ENCODE assay signal across 14 cellular contexts in the genomic region with DNA sequence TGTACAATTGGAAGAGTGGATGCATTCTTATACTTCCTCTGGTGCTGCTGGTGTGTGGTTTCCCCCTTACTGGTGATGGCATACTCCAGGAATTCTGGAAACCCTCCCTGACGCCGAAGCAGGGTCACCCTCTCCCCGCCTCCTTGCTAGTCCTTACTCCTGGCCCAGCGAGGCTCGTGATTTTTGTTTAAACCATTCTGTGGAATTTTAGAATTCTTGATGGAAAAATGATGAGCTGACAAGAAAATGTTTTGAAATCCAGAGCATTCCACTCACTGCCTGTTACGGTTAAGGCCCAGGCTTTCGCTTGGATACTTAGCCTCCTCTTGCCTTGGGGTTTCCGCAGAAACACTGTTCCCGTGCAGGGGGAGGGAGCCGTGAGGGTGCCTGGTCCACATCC. TPM values are rescaled to one million over a fixed set of nuclear protein-coding genes. Genes with fewer than 3 reads are reported as not detected.
DNase-seq lines count a peak whose midpoint lies in the region; ATAC-seq, FAIRE-seq and TF ChIP-seq lines count a peak whose summit lies in the region.
"Had no signal": no experiment of that assay in that cellular context is flagged by ENCODE, and none has a peak within 500 bp of the region (broad histone marks: within the 10 kb centered on the region; RNA-seq: fewer than 3 reads in every experiment).

No MANE protein-coding gene starts in this region.

- H4K20me1 ChIP-seq in HepG2 (ENCODE audit: insufficient read depth, low read length) = no peaks in the 10 kb centered on the region

- ATAC-seq in HepG2 (no peak), right lobe of liver (no peak), HG02798 (IDR thresholded peaks at IDR 0.05; ENCODE audit: poor library complexity, unreplicated experiment) (no peak)
- ATAC-seq: gastrocnemius medialis had no signal

- no peak overlapping the region for H3K27ac Mint-ChIP-seq in endodermal cell
- H3K27ac Mint-ChIP-seq: B cell had no signal

- no peak overlapping the region for H3K4me2 ChIP-seq in HepG2 (ENCODE audit: low read depth, low read length)

- no peaks in the 10 kb centered on the region for H3K9me3 ChIP-seq in HepG2 (ENCODE audit: low read length)
- H3K9me3 ChIP-seq in right lobe of liver = no peaks in the 10 kb centered on the region
- peaks cover 5% of the 10 kb centered on the region for H3K9me3 ChIP-seq in endodermal cell (ENCODE audit: control insufficient read depth, low read length)
- H3K9me3 ChIP-seq: gastrocnemius medialis had no signal

- in situ Hi-C loops in HepG2 (cut with HindIII; ENCODE audit: extremely low pct_ligation_motif_present, low pct_unique_long_range_greater_than_20kb) = no loop called here

- no peak for TF ChIP-seq RAD21 in HepG2 (CRISPR knock-in tag; IDR thresholded peaks at IDR 0.05)

- POLR2A ChIA-PET in HepG2 (lab: Yijun Ruan, JAX) = no interaction called here

- H3K36me3 Mint-ChIP-seq in endodermal cell (ENCODE audit: low read depth) = no peaks in the 10 kb centered on the region

- no peaks in the 10 kb centered on the region for H3K9me3 Mint-ChIP-seq in endodermal cell

- H3K4me3 Mint-ChIP-seq in endodermal cell = no peak overlapping the region
- H3K4me3 Mint-ChIP-seq: B cell had no signal

- DNase-seq in HepG2 (ENCODE audit: low spot score) (no peak), right lobe of liver (no peak), choroid plexus epithelial cell (ENCODE audit: low read depth) (peak; percentile 90), mucosa of gallbladder (ENCODE audit: low spot score) (peak; percentile 40), endodermal cell (no peak), OCI-M1 (lab: John Stamatoyannopoulos, UW) (no peak), activated T-cell treated with anti-CD3 and anti-CD28 coated beads for 4 hours (no peak)
- DNase-seq: gastrocnemius medialis, midbrain, NCI-H510A treated with DMSO at 0.1 percent for 48 hours, substantia nigra had no signal

- CTCF ChIA-PET in HepG2 (lab: Yijun Ruan, JAX; ENCODE audit: low intra/inter-chr PET ratio, low total read pairs) = no interaction called here

- H3K4me1 Mint-ChIP-seq in endodermal cell = peaks cover 13% of the 10 kb centered on the region
- H3K4me1 Mint-ChIP-seq: B cell had no signal

- H3K36me3 ChIP-seq in HepG2 (replicated peaks in 1 of 2; ENCODE audit: control insufficient read depth in 1 of 2, insufficient read depth in 2 of 2, low read length in 2 of 2) (no peaks in the 10 kb centered on the region), right lobe of liver (peaks cover 0 to 93% (median 52%) of the 10 kb centered on the region in 4 donors), endodermal cell (ENCODE audit: control insufficient read depth, insufficient read depth, low read length) (no peaks in the 10 kb centered on the region)

- no peak overlapping the region for H3K9ac ChIP-seq in HepG2 (ENCODE audit: insufficient read depth, low read depth, low read length)
- H3K9ac ChIP-seq in endodermal cell (ENCODE audit: extremely low read depth, low read length, poor library complexity, severe bottlenecking) = no peak overlapping the region

- H3K27ac ChIP-seq in HepG2 (ENCODE audit: extremely low read length, insufficient read depth, low read length) (no peak overlapping the region), right lobe of liver (no peak overlapping the region), endodermal cell (ENCODE audit: low read depth, low read length) (no peak overlapping the region)
- H3K27ac ChIP-seq: gastrocnemius medialis had no signal

- H3K79me2 ChIP-seq in HepG2 (ENCODE audit: insufficient read depth, low read length) = no peaks in the 10 kb centered on the region

- no TSS peak for BruUV-seq in HepG2 (replicated peaks; lab: Mats Ljungman, UMichigan)

- intact Hi-C loops in HepG2 (cut with micrococcal nuclease; ENCODE audit: unreplicated experiment) = loop anchor here (10.0 kb wide), 1 partner anchor 91 kb away; no protein-coding TSS in a partner anchor
- intact Hi-C loops in right lobe of liver (cut with DNase I) = no loop called here

- FAIRE-seq in HepG2 (lab: Jason Lieb, UNC) = no peak

- no peak overlapping the region for H2AFZ ChIP-seq in HepG2 (ENCODE audit: low read length)

- H3K4me3 ChIP-seq in HepG2 (replicated peaks in 1 of 3; ENCODE audit: insufficient read depth in 1 of 3, low read depth in 2 of 3, low read length in 3 of 3) (no peak overlapping the region), right lobe of liver (no peak overlapping the region), choroid plexus epithelial cell (ENCODE audit: low read depth, low read length) (no peak overlapping the region), endodermal cell (ENCODE audit: low read length) (no peak overlapping the region)
- H3K4me3 ChIP-seq: gastrocnemius medialis had no signal

- H3K27me3 Mint-ChIP-seq in endodermal cell (ENCODE audit: insufficient read depth) = peaks cover 87% of the 10 kb centered on the region
- H3K27me3 Mint-ChIP-seq: B cell had no signal

- TF ChIP-seq POLR2A in HepG2 (IDR thresholded peaks at IDR 0.05; ENCODE audit: insufficient read depth in 1 of 2, low read depth in 2 of 2, low read length in 2 of 2) (no peak), right lobe of liver (IDR thresholded peaks at IDR 0.05) (no peak)

- no peaks in the 10 kb centered on the region for H3K27me3 ChIP-seq in HepG2 (ENCODE audit: control insufficient read depth in 1 of 2, insufficient read depth in 2 of 2, low read length in 2 of 2)
- no peaks in the 10 kb centered on the region for H3K27me3 ChIP-seq in right lobe of liver
- H3K27me3 ChIP-seq in endodermal cell (ENCODE audit: control insufficient read depth, insufficient read depth, low read length, poor library complexity, severe bottlenecking) = peaks cover 85% of the 10 kb centered on the region
- H3K27me3 ChIP-seq: gastrocnemius medialis had no signal

- 94% methylated on average over 10 of the region's 10 CpGs for WGBS in HepG2 (ENCODE audit: low lambda C conversion rate)
- WGBS in right lobe of liver (ENCODE audit: insufficient coverage, low coverage, low lambda C conversion rate, missing lambda C conversion rate) = 78% methylated on average over 10 of the region's 10 CpGs
- WGBS in endodermal cell (ENCODE audit: insufficient coverage in 1 of 2, insufficient read length in 1 of 2), 2 experiments = 70 to 88% methylated on average over 4 to 10 of the region's 10 CpGs

- TF ChIP-seq CTCF in HepG2 (CRISPR knock-in tag; IDR thresholded peaks at IDR 0.05) (no peak), right lobe of liver (IDR thresholded peaks at IDR 0.05) (no peak), choroid plexus epithelial cell (conservative IDR thresholded peaks at IDR 0.05; ENCODE audit: low read depth, low read length) (no peak), endodermal cell (conservative IDR thresholded peaks at IDR 0.05) (no peak)

- TF ChIP-seq EP300 in HepG2 (IDR thresholded peaks at IDR 0.05; ENCODE audit: low read depth in 2 of 2, low read length in 2 of 2) (no peak), HepG2 (CRISPR knock-in tag; IDR thresholded peaks at IDR 0.05; ENCODE audit: borderline replicate concordance) (no peak)

- H3K4me1 ChIP-seq in HepG2 (ENCODE audit: insufficient read depth, low read length) = no peaks in the 10 kb centered on the region
- H3K4me1 ChIP-seq in right lobe of liver = peaks cover 0 to 18% (median 0%) of the 10 kb centered on the region in 4 donors
- H3K4me1 ChIP-seq in endodermal cell (ENCODE audit: control insufficient read depth, insufficient read depth, low read length) = no peaks in the 10 kb centered on the region

RNA-seq across cellular contexts. Expression of gene IL6R, which starts 41.1 kb away (rescaled TPM):
- total RNA-seq in HepG2 (2016; rRNA removed; fragmentation: Illumina TruSeq; extraction: Trizol) (3.5 and 5.0 TPM in 2 replicates), right lobe of liver (100 to 1,000 TPM in 2 of 6 experiments, 10 to 100 TPM in 4; 32.2 to 145 (median 68.2) TPM), mucosa of gallbladder (31.2 TPM), endodermal cell (1 to 10 TPM in 1 of 2 donors, under 1 TPM in 1; 0.77 to 1.0 TPM)
- total RNA-seq in HepG2 (2016; cell fraction: cytosol; rRNA removed; fragmentation: Illumina TruSeq; extraction: Trizol; ENCODE audit: low read depth) = 0.71 and 0.91 TPM in 2 replicates
- 1.9 and 4.6 TPM in 2 replicates for total RNA-seq in HepG2 (2016; cell fraction: insoluble cytoplasmic fraction; rRNA removed; fragmentation: Illumina TruSeq; extraction: Trizol)
- total RNA-seq in HepG2 (2016; cell fraction: membrane; rRNA removed; fragmentation: Illumina TruSeq; extraction: Trizol) = 1.2 and 1.3 TPM in 2 replicates
- total RNA-seq in HepG2 (2016; cell fraction: nucleus; rRNA removed; fragmentation: Illumina TruSeq; extraction: Trizol) = 3.7 and 4.0 TPM in 2 replicates
- 24.5 and 30.5 TPM in 2 replicates for polyA plus RNA-seq in HepG2 (2011; rRNA removed)
- polyA plus RNA-seq in HepG2 (2011; cell fraction: cytosol; rRNA removed) = 15.2 and 20.2 TPM in 2 replicates
- polyA plus RNA-seq in HepG2 (2011; cell fraction: nucleus; rRNA removed) = 15.9 and 16.7 TPM in 2 replicates
- 13.7 and 18.5 TPM in 2 replicates for polyA plus RNA-seq in HepG2 (2012)
- 0.28 and 0.32 TPM in 2 replicates for polyA plus RNA-seq in HepG2 (2016; cell fraction: cytosol; fragmentation: Illumina TruSeq; extraction: Trizol; ENCODE audit: low read depth)
- polyA plus RNA-seq in HepG2 (2016; cell fraction: insoluble cytoplasmic fraction; fragmentation: Illumina TruSeq; extraction: Trizol; ENCODE audit: low read depth) = 1.4 and 2.1 TPM in 2 replicates
- 0.60 and 0.65 TPM in 2 replicates for polyA plus RNA-seq in HepG2 (2016; cell fraction: membrane; fragmentation: Illumina TruSeq; extraction: Trizol; ENCODE audit: low read depth)
- 4.0 and 4.9 TPM in 2 replicates for polyA plus RNA-seq in HepG2 (2016; cell fraction: nucleus; fragmentation: Illumina TruSeq; extraction: Trizol; ENCODE audit: insufficient read depth, low read depth)
- polyA minus RNA-seq in HepG2 (2011; rRNA and poly(A)+ RNA removed; ENCODE audit: low replicate concordance) = 13.3 and 63.4 TPM in 2 replicates
- polyA minus RNA-seq in HepG2 (2011; cell fraction: cytosol; rRNA and poly(A)+ RNA removed) = 10.3 and 13.7 TPM in 2 replicates
- polyA minus RNA-seq in HepG2 (2011; cell fraction: nucleus; rRNA and poly(A)+ RNA removed) = 13.4 and 13.8 TPM in 2 replicates
- polyA plus RNA-seq in endodermal cell (2013, experiment 1 of 2) = 0.50 TPM
- 0.25 TPM for polyA plus RNA-seq in endodermal cell (2013, experiment 2 of 2)

RNA-seq across cellular contexts. Expression of gene TDRD10, which starts 55.7 kb away (rescaled TPM):
- not detected in 2 replicates for total RNA-seq in HepG2 (2016; rRNA removed; fragmentation: Illumina TruSeq; extraction: Trizol)
- total RNA-seq in HepG2 (2016; cell fraction: cytosol; rRNA removed; fragmentation: Illumina TruSeq; extraction: Trizol; ENCODE audit: low read depth) = not detected in 2 replicates
- not detected in 2 replicates for total RNA-seq in HepG2 (2016; cell fraction: insoluble cytoplasmic fraction; rRNA removed; fragmentation: Illumina TruSeq; extraction: Trizol)
- total RNA-seq in HepG2 (2016; cell fraction: membrane; rRNA removed; fragmentation: Illumina TruSeq; extraction: Trizol) = not detected in 2 replicates
- not detected in 2 replicates for total RNA-seq in HepG2 (2016; cell fraction: nucleus; rRNA removed; fragmentation: Illumina TruSeq; extraction: Trizol)
- not detected in 2 replicates for polyA plus RNA-seq in HepG2 (2011; rRNA removed)
- polyA plus RNA-seq in HepG2 (2011; cell fraction: cytosol; rRNA removed) = not detected in 2 replicates
- polyA plus RNA-seq in HepG2 (2011; cell fraction: nucleus; rRNA removed) = not detected in 2 replicates
- polyA plus RNA-seq in HepG2 (2012) = not detected in 2 replicates
- not detected in 2 replicates for polyA plus RNA-seq in HepG2 (2016; cell fraction: cytosol; fragmentation: Illumina TruSeq; extraction: Trizol; ENCODE audit: low read depth)
- polyA plus RNA-seq in HepG2 (2016; cell fraction: insoluble cytoplasmic fraction; fragmentation: Illumina TruSeq; extraction: Trizol; ENCODE audit: low read depth) = not detected in 2 replicates
- not detected in 2 replicates for polyA plus RNA-seq in HepG2 (2016; cell fraction: membrane; fragmentation: Illumina TruSeq; extraction: Trizol; ENCODE audit: low read depth)
- polyA plus RNA-seq in HepG2 (2016; cell fraction: nucleus; fragmentation: Illumina TruSeq; extraction: Trizol; ENCODE audit: insufficient read depth, low read depth) = not detected in 2 replicates
- 0.07 TPM in 1 of 2 replicates, not detected in the other for polyA minus RNA-seq in HepG2 (2011; rRNA and poly(A)+ RNA removed; ENCODE audit: low replicate concordance)
- polyA minus RNA-seq in HepG2 (2011; cell fraction: cytosol; rRNA and poly(A)+ RNA removed) = not detected in 2 replicates
- not detected in 2 replicates for polyA minus RNA-seq in HepG2 (2011; cell fraction: nucleus; rRNA and poly(A)+ RNA removed)
- 1 to 10 TPM in 5 of 6 experiments, under 1 TPM in 1; 0.92 to 2.2 (median 1.4) TPM for total RNA-seq in right lobe of liver
- total RNA-seq in mucosa of gallbladder = 2.3 TPM
- not detected for total RNA-seq in endodermal cell
- polyA plus RNA-seq in endodermal cell (2013, experiment 1 of 2) = not detected
- not detected for polyA plus RNA-seq in endodermal cell (2013, experiment 2 of 2)
- total RNA-seq: activated CD8-positive, alpha-beta memory T cell treated with anti-CD3 and anti-CD28 coated beads for 36 hours; B cell had no signal

RNA-seq across cellular contexts. Expression of gene SHE, which starts 55.9 kb away (rescaled TPM):
- not detected in 2 replicates for total RNA-seq in HepG2 (2016; rRNA removed; fragmentation: Illumina TruSeq; extraction: Trizol)
- total RNA-seq in HepG2 (2016; cell fraction: cytosol; rRNA removed; fragmentation: Illumina TruSeq; extraction: Trizol; ENCODE audit: low read depth) = not detected in 2 replicates
- not detected in 2 replicates for total RNA-seq in HepG2 (2016; cell fraction: insoluble cytoplasmic fraction; rRNA removed; fragmentation: Illumina TruSeq; extraction: Trizol)
- total RNA-seq in HepG2 (2016; cell fraction: membrane; rRNA removed; fragmentation: Illumina TruSeq; extraction: Trizol) = not detected in 2 replicates
- not detected in 2 replicates for total RNA-seq in HepG2 (2016; cell fraction: nucleus; rRNA removed; fragmentation: Illumina TruSeq; extraction: Trizol)
- polyA plus RNA-seq in HepG2 (2011; rRNA removed) = not detected in 2 replicates
- polyA plus RNA-seq in HepG2 (2011; cell fraction: cytosol; rRNA removed) = not detected in 2 replicates
- not detected in 2 replicates for polyA plus RNA-seq in HepG2 (2011; cell fraction: nucleus; rRNA removed)
- not detected in 2 replicates for polyA plus RNA-seq in HepG2 (2012)
- polyA plus RNA-seq in HepG2 (2016; cell fraction: cytosol; fragmentation: Illumina TruSeq; extraction: Trizol; ENCODE audit: low read depth) = not detected in 2 replicates
- not detected in 2 replicates for polyA plus RNA-seq in HepG2 (2016; cell fraction: insoluble cytoplasmic fraction; fragmentation: Illumina TruSeq; extraction: Trizol; ENCODE audit: low read depth)
- polyA plus RNA-seq in HepG2 (2016; cell fraction: membrane; fragmentation: Illumina TruSeq; extraction: Trizol; ENCODE audit: low read depth) = not detected in 2 replicates
- not detected in 2 replicates for polyA plus RNA-seq in HepG2 (2016; cell fraction: nucleus; fragmentation: Illumina TruSeq; extraction: Trizol; ENCODE audit: insufficient read depth, low read depth)
- polyA minus RNA-seq in HepG2 (2011; rRNA and poly(A)+ RNA removed; ENCODE audit: low replicate concordance) = not detected in 2 replicates
- polyA minus RNA-seq in HepG2 (2011; cell fraction: cytosol; rRNA and poly(A)+ RNA removed) = not detected in 2 replicates
- polyA minus RNA-seq in HepG2 (2011; cell fraction: nucleus; rRNA and poly(A)+ RNA removed) = not detected in 2 replicates
- total RNA-seq in right lobe of liver = 1 to 10 TPM; 4.0 to 5.6 (median 4.7) TPM
- total RNA-seq in mucosa of gallbladder = 6.2 TPM
- under 1 TPM; 0.24 to 0.35 TPM for total RNA-seq in endodermal cell
- polyA plus RNA-seq in endodermal cell (2013, experiment 1 of 2) = 0.14 TPM
- 0.17 TPM for polyA plus RNA-seq in endodermal cell (2013, experiment 2 of 2)
- total RNA-seq: activated CD8-positive, alpha-beta memory T cell treated with anti-CD3 and anti-CD28 coated beads for 36 hours; B cell had no signal

Comparison
In these comparisons a context has a peak if more than half of its experiments do, and no peak if none do; other contexts are left out.
1. DNase-seq: peak in choroid plexus epithelial cell (single experiment) and mucosa of gallbladder (single experiment); none in HepG2 (single experiment), right lobe of liver (0 of 3), endodermal cell (single experiment), OCI-M1 (single experiment) and activated T-cell treated with anti-CD3 and anti-CD28 coated beads for 4 hours (single experiment).